Comparison of ENCODE assay signal across 10 cellular contexts in genomic region chr1:201905234-201905890, GRCh38. TPM values are rescaled to one million over a fixed set of nuclear protein-coding genes. Genes with fewer than 3 reads are reported as not detected.
DNase-seq lines count a peak whose midpoint lies in the region; ATAC-seq and TF ChIP-seq lines count a peak whose summit lies in the region.
"Had no signal": no experiment of that assay in that cellular context is flagged by ENCODE, and none has a peak within 500 bp of the region (broad histone marks: within the 10 kb centered on the region; RNA-seq: fewer than 3 reads in every experiment).

No MANE protein-coding gene starts in this region.

- H3K23ac ChIP-seq in trophoblast cell (ENCODE audit: low read length) = no peak overlapping the region

- no peak overlapping the region for H3K4me3 ChIP-seq in heart left ventricle
- peak overlapping the region in 1 of 4 experiments; percentile 3 for H3K4me3 ChIP-seq in fibroblast of lung (replicated peaks in 1 of 4; ENCODE audit: control extremely low read depth in 1 of 4, insufficient read depth in 1 of 4, low read depth in 3 of 4, low read length in 4 of 4)
- H3K4me3 ChIP-seq in trophoblast cell (ENCODE audit: low read depth, low read length) = no peak overlapping the region
- H3K4me3 ChIP-seq: MG63 had no signal

- no peaks in the 10 kb centered on the region for H3K27me3 Mint-ChIP-seq in activated T-helper 2 cell treated with anti-CD3 and anti-CD28 coated beads, Interferon-gamma antibody, Interleukin-2, Interleukin-4, amounts not matched to agents 10 μg/mL and 5 μg/mL and 100 μg/mL, durations not matched to agents 14 hours and 24 hours and 36 hours (ENCODE audit: low read depth)

- no peak overlapping the region for H3K4me3 Mint-ChIP-seq in activated T-helper 2 cell treated with anti-CD3 and anti-CD28 coated beads, Interferon-gamma antibody, Interleukin-2, Interleukin-4, amounts not matched to agents 10 μg/mL and 5 μg/mL and 100 μg/mL, durations not matched to agents 14 hours and 24 hours and 36 hours (ENCODE audit: low read depth)
- H3K4me3 Mint-ChIP-seq: activated B cell treated with CpG ODN at 0.5 μM for 24 hours had no signal

- peak overlapping the region; percentile 43 for H2BK120ac ChIP-seq in trophoblast cell (ENCODE audit: insufficient read depth, low read length, poor library complexity)

- peaks cover 0 to 45% (median 11%) of the 10 kb centered on the region in 12 donors for H3K4me1 ChIP-seq in heart left ventricle
- peaks cover 28% of the 10 kb centered on the region for H3K4me1 ChIP-seq in fibroblast of lung (ENCODE audit: control insufficient read depth, extremely low read depth, insufficient read depth, low read length)
- peaks cover 21% of the 10 kb centered on the region in 2 experiments for H3K4me1 ChIP-seq in trophoblast cell (ENCODE audit: control insufficient read depth in 1 of 2, insufficient read depth in 2 of 2, low read length in 2 of 2)

- peak overlapping the region; percentile 67 for H2BK5ac ChIP-seq in trophoblast cell (ENCODE audit: low read depth, low read length, poor library complexity)

- no peaks in the 10 kb centered on the region for H4K20me1 ChIP-seq in fibroblast of lung (ENCODE audit: control insufficient read depth, extremely low read depth, insufficient read depth, low read length)

- no peak overlapping the region for H2AK5ac ChIP-seq in trophoblast cell (ENCODE audit: low read length)

- H2AFZ ChIP-seq in fibroblast of lung (ENCODE audit: low read length) = no peak overlapping the region
- H2AFZ ChIP-seq in trophoblast cell (ENCODE audit: insufficient read depth, low read length, poor library complexity) = no peak overlapping the region

- no peaks in the 10 kb centered on the region for H3K9me3 ChIP-seq in heart left ventricle
- H3K9me3 ChIP-seq in fibroblast of lung (ENCODE audit: control insufficient read depth, insufficient read depth, low read depth, low read length) = no peaks in the 10 kb centered on the region
- H3K9me3 ChIP-seq in trophoblast cell (ENCODE audit: insufficient read depth, low read depth, low read length) = no peaks in the 10 kb centered on the region
- H3K9me3 ChIP-seq: MG63 had no signal

- no peak overlapping the region for H3K4ac ChIP-seq in trophoblast cell (ENCODE audit: low read depth, low read length)

- H3K9ac ChIP-seq in fibroblast of lung (ENCODE audit: insufficient read depth, low read length) (no peak overlapping the region), trophoblast cell (ENCODE audit: low read length) (no peak overlapping the region)

- H3K4me1 Mint-ChIP-seq in activated T-helper 2 cell treated with anti-CD3 and anti-CD28 coated beads, Interferon-gamma antibody, Interleukin-2, Interleukin-4, amounts not matched to agents 10 μg/mL and 5 μg/mL and 100 μg/mL, durations not matched to agents 14 hours and 24 hours and 36 hours (ENCODE audit: low read depth) = peaks cover 6% of the 10 kb centered on the region
- H3K4me1 Mint-ChIP-seq: activated B cell treated with CpG ODN at 0.5 μM for 24 hours had no signal

- TF ChIP-seq CTCF in heart left ventricle (IDR thresholded peaks at IDR 0.05) (no peak), fibroblast of lung (conservative IDR thresholded peaks at IDR 0.05 in 1 of 2, IDR thresholded peaks at IDR 0.05 in 1 of 2; ENCODE audit: low read depth in 1 of 2, low read length in 2 of 2) (no peak)

- no peaks in the 10 kb centered on the region for H3K36me3 Mint-ChIP-seq in activated T-helper 2 cell treated with anti-CD3 and anti-CD28 coated beads, Interferon-gamma antibody, Interleukin-2, Interleukin-4, amounts not matched to agents 10 μg/mL and 5 μg/mL and 100 μg/mL, durations not matched to agents 14 hours and 24 hours and 36 hours (ENCODE audit: low read depth)

- H3K14ac ChIP-seq in trophoblast cell (ENCODE audit: low read length) = peak overlapping the region; percentile 36

- peaks cover 21% of the 10 kb centered on the region for H3K79me1 ChIP-seq in trophoblast cell (ENCODE audit: low read length)

- H2BK12ac ChIP-seq in trophoblast cell (ENCODE audit: low read length) = peak overlapping the region; percentile 58

- intact Hi-C loops in heart left ventricle (cut with DNase I) = loop anchor here in 2 of 10 donors (5.0 kb wide), 1 partner anchor 37 kb away; no protein-coding TSS in a partner anchor
- intact Hi-C loops in left ventricle myocardium superior (cut with micrococcal nuclease) = no loop called here
- intact Hi-C loops in activated T-helper 2 cell treated with anti-CD3 and anti-CD28 coated beads, Interferon-gamma antibody, Interleukin-2, Interleukin-4, amounts not matched to agents 10 μg/mL and 5 μg/mL and 100 μg/mL, durations not matched to agents 14 hours and 24 hours and 36 hours (cut with micrococcal nuclease) = no loop called here

- H4K12ac ChIP-seq in trophoblast cell (ENCODE audit: low read depth, low read length) = peak overlapping the region; percentile 8

- H3K27ac Mint-ChIP-seq in activated T-helper 2 cell treated with anti-CD3 and anti-CD28 coated beads, Interferon-gamma antibody, Interleukin-2, Interleukin-4, amounts not matched to agents 10 μg/mL and 5 μg/mL and 100 μg/mL, durations not matched to agents 14 hours and 24 hours and 36 hours = no peak overlapping the region
- H3K27ac Mint-ChIP-seq: activated B cell treated with CpG ODN at 0.5 μM for 24 hours had no signal

- H3K79me2 ChIP-seq in fibroblast of lung (ENCODE audit: control insufficient read depth, insufficient read depth, low read length) (no peaks in the 10 kb centered on the region), trophoblast cell (ENCODE audit: control insufficient read depth, insufficient read depth, low read length, poor library complexity) (no peaks in the 10 kb centered on the region)

- peak overlapping the region; percentile 51 for H3K18ac ChIP-seq in trophoblast cell (ENCODE audit: low read length)

- H3K4me2 ChIP-seq in fibroblast of lung (ENCODE audit: extremely low read depth, insufficient read depth, low read length) (no peak overlapping the region), trophoblast cell (ENCODE audit: low read length) (no peak overlapping the region)

- H4K8ac ChIP-seq in trophoblast cell (ENCODE audit: low read depth, low read length) = peak overlapping the region; percentile 56

- 55 to 74% (median 64%) methylated on average over 6 of the region's 6 CpGs for WGBS in heart left ventricle, 4 donors
- WGBS in trophoblast cell (ENCODE audit: extremely low coverage, insufficient coverage, insufficient read length) = no CpG with 5 or more reads among the region's 6 CpGs

- ATAC-seq in heart left ventricle (peak in 1 of 4 donors; percentile 12), left ventricle myocardium superior (no peak), HG03571 (IDR thresholded peaks at IDR 0.05; ENCODE audit: unreplicated experiment) (no peak)

- H3K36me3 ChIP-seq in heart left ventricle (peaks cover 0 to under 1% (median 0%) of the 10 kb centered on the region in 9 donors), fibroblast of lung (ENCODE audit: control insufficient read depth, insufficient read depth, low read length) (no peaks in the 10 kb centered on the region), trophoblast cell (ENCODE audit: control insufficient read depth in 1 of 2, insufficient read depth in 2 of 2, low read length in 2 of 2) (peaks cover 0 to 2% of the 10 kb centered on the region in 2 experiments)
- H3K36me3 ChIP-seq: MG63 had no signal

- DNase-seq in heart left ventricle (no peak), left ventricle myocardium superior (no peak), fibroblast of lung (ENCODE audit: low read depth in 2 of 2) (no peak), trophoblast cell (no peak), NCI-H82 treated with DMSO at 0.1 percent for 48 hours (lab: John Stamatoyannopoulos, UW; ENCODE audit: unreplicated experiment) (no peak)
- no peak for DNase-seq in activated effector memory CD4-positive, alpha-beta T cell treated with Interleukin-2 at 50 U/mL for 16 hours
- no peak for DNase-seq in activated T-helper 2 cell treated with anti-CD3 and anti-CD28 coated beads, Interferon-gamma antibody, Interleukin-2, Interleukin-4, amounts not matched to agents 10 μg/mL and 5 μg/mL and 100 μg/mL, durations not matched to agents 14 hours and 24 hours and 36 hours (ENCODE audit: low spot score)
- DNase-seq: activated B cell treated with CpG ODN at 0.5 μM for 24 hours, MG63 had no signal

- no peak for TF ChIP-seq POLR2A in heart left ventricle (IDR thresholded peaks at IDR 0.05)

- H3K27me3 ChIP-seq in heart left ventricle (no peaks in the 10 kb centered on the region), fibroblast of lung (ENCODE audit: control insufficient read depth, insufficient read depth, low read length) (peaks cover 2% of the 10 kb centered on the region), trophoblast cell (ENCODE audit: insufficient read depth, low read length) (no peaks in the 10 kb centered on the region)
- H3K27me3 ChIP-seq: MG63 had no signal

- peak overlapping the region; percentile 73 for H4K91ac ChIP-seq in trophoblast cell (ENCODE audit: low read depth, low read length)

- H3K27ac ChIP-seq in heart left ventricle = peak overlapping the region in 11 of 12 donors; percentile 17 to 92 (median 69)
- H3K27ac ChIP-seq in fibroblast of lung (ENCODE audit: insufficient read depth, low read length) = peak overlapping the region; percentile 53
- H3K27ac ChIP-seq in trophoblast cell (ENCODE audit: low read depth, low read length) = peak overlapping the region; percentile 68

- no peaks in the 10 kb centered on the region for H3K9me3 Mint-ChIP-seq in activated T-helper 2 cell treated with anti-CD3 and anti-CD28 coated beads, Interferon-gamma antibody, Interleukin-2, Interleukin-4, amounts not matched to agents 10 μg/mL and 5 μg/mL and 100 μg/mL, durations not matched to agents 14 hours and 24 hours and 36 hours
- H3K9me3 Mint-ChIP-seq: activated B cell treated with CpG ODN at 0.5 μM for 24 hours had no signal

RNA-seq across cellular contexts. Expression of gene SHISA4, which starts 16.7 kb away (rescaled TPM):
- 100 to 1,000 TPM in 6 of 9 donors, 10 to 100 TPM in 3; 66.5 to 262 (median 133) TPM for total RNA-seq in heart left ventricle
- 100 to 1,000 TPM in 1 of 2 donors, 10 to 100 TPM in 1; 53.2 to 101 TPM for polyA plus RNA-seq in heart left ventricle
- 129 TPM for total RNA-seq in left ventricle myocardium superior
- 15.4 and 27.1 TPM in 2 replicates for total RNA-seq in fibroblast of lung
- 19.0 and 19.2 TPM in 2 replicates for polyA plus RNA-seq in fibroblast of lung
- polyA plus RNA-seq in fibroblast of lung (2012) = 33.9 and 36.0 TPM in 2 replicates
- 85.3 and 92.1 TPM in 2 replicates for polyA minus RNA-seq in fibroblast of lung (ENCODE audit: low replicate concordance)
- 14.7 and 15.2 TPM in 2 replicates for polyA plus RNA-seq in trophoblast cell (2013)
- total RNA-seq in activated T-helper 2 cell treated with anti-CD3 and anti-CD28 coated beads, Interferon-gamma antibody, Interleukin-2, Interleukin-4, amounts not matched to agents 10 μg/mL and 5 μg/mL and 100 μg/mL, durations not matched to agents 14 hours and 24 hours and 36 hours = 0.41 and 0.48 TPM in 2 replicates

RNA-seq across cellular contexts. Expression of gene LMOD1, which starts 41.0 kb away (rescaled TPM):
- total RNA-seq in heart left ventricle = 10 to 100 TPM in 4 of 9 donors, 1 to 10 TPM in 5; 4.6 to 24.9 (median 10.0) TPM
- polyA plus RNA-seq in heart left ventricle = 10 to 100 TPM in 1 of 2 donors, 1 to 10 TPM in 1; 5.1 to 14.5 TPM
- 8.0 TPM for total RNA-seq in left ventricle myocardium superior
- total RNA-seq in fibroblast of lung = 20.5 and 36.3 TPM in 2 replicates
- polyA plus RNA-seq in fibroblast of lung = 9.7 and 74.9 TPM in 2 replicates
- polyA plus RNA-seq in fibroblast of lung (2012) = 12.2 and 102 TPM in 2 replicates
- polyA minus RNA-seq in fibroblast of lung (ENCODE audit: low replicate concordance) = 15.5 and 153 TPM in 2 replicates
- polyA plus RNA-seq in trophoblast cell (2013) = 3.2 TPM in 2 replicates
- total RNA-seq in activated T-helper 2 cell treated with anti-CD3 and anti-CD28 coated beads, Interferon-gamma antibody, Interleukin-2, Interleukin-4, amounts not matched to agents 10 μg/mL and 5 μg/mL and 100 μg/mL, durations not matched to agents 14 hours and 24 hours and 36 hours = not detected in 2 replicates
- total RNA-seq: activated B cell treated with CpG ODN at 0.5 μM for 24 hours had no signal

RNA-seq across cellular contexts. Expression of gene TIMM17A, which starts 49.9 kb away (rescaled TPM):
- total RNA-seq in heart left ventricle (100 to 1,000 TPM in 3 of 9 donors, 10 to 100 TPM in 6; 31.7 to 120 (median 86.0) TPM), left ventricle myocardium superior (79.0 TPM), fibroblast of lung (41.9 and 47.7 TPM in 2 replicates)
- polyA plus RNA-seq in heart left ventricle (100 to 1,000 TPM in 1 of 2 donors, 10 to 100 TPM in 1; 50.7 to 151 TPM), fibroblast of lung (102 and 103 TPM in 2 replicates)
- 87.4 and 89.3 TPM in 2 replicates for polyA plus RNA-seq in fibroblast of lung (2012)
- 0.82 and 37.3 TPM in 2 replicates for polyA minus RNA-seq in fibroblast of lung (ENCODE audit: low replicate concordance)
- 59.9 and 63.0 TPM in 2 replicates for polyA plus RNA-seq in trophoblast cell (2013)
- 92.6 and 96.0 TPM in 2 replicates for total RNA-seq in activated T-helper 2 cell treated with anti-CD3 and anti-CD28 coated beads, Interferon-gamma antibody, Interleukin-2, Interleukin-4, amounts not matched to agents 10 μg/mL and 5 μg/mL and 100 μg/mL, durations not matched to agents 14 hours and 24 hours and 36 hours

Comparison
In these comparisons a context has a peak if more than half of its experiments do, and no peak if none do; other contexts are left out.
1. RNA of gene SHISA4, which starts 16.7 kb away (total RNA-seq): 66.5 to 262 TPM in heart left ventricle, 129 TPM in left ventricle myocardium superior (single experiment) and 15.4 to 27.1 TPM in fibroblast of lung; 0.41 to 0.48 TPM in activated T-helper 2 cell treated with anti-CD3 and anti-CD28 coated beads, Interferon-gamma antibody, Interleukin-2, Interleukin-4, amounts not matched to agents 10 μg/mL and 5 μg/mL and 100 μg/mL, durations not matched to agents 14 hours and 24 hours and 36 hours; every median in the first group is over 10 times any median in the second.
2. Peak in every context shown above with its lines, with median percentiles within 50 percentile points of each other: H3K27ac ChIP-seq.